In genomic region chr1:41197-41596, GRCh38 we compare ENCODE assay signal across 10 cellular contexts. TPM values are rescaled to one million over a fixed set of nuclear protein-coding genes. Genes with fewer than 3 reads are reported as not detected.
"Had no signal": no experiment of that assay in that cellular context is flagged by ENCODE, and none has a peak within 500 bp of the region (broad histone marks: within the 10 kb centered on the region; RNA-seq: fewer than 3 reads in every experiment).

No MANE protein-coding gene starts in this region.

RNA-seq across cellular contexts. Expression of gene OR4F5, which starts 24.0 kb away (rescaled TPM):
- total RNA-seq: OCI-LY7, PC-3, PC-9, Peyer's patch, Right ventricle myocardium inferior, Right ventricle myocardium superior, RPMI7951, SJCRH30, SJSA1, SK-MEL-5 had no signal
